In the genomic region with DNA sequence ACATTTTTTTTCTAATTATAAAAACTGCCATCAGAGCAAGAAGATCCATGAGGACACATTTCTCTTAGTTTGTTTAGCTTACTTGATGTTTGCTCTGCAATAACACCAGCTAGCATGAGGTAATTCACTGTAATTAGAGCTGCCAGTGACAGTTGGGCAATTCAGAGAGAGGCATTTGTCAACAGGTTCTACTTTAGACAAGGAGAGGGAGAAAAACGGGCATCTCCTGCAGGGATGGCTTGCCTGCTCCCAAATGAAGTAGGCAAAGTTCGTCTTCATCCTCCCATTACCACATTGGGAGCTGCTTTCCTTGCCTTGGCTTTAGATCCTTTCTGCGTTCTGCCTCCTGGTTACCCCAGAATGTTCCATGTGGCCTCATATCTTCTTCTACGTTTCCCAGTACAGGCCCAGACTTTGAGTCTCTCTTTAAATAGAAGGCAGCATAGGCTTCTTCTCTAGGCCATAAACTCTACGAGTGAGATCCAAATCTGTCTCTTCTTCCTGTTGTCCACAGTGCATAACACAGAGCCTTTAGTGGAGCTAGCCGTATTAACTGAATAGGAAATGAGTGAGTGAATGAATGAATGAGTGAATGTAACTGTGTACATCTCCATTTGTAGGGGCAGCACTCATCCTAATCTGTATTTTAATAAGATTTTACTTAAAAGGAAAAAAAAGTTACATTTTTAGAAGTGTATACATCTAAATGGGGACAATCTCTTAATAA, we compare ENCODE assay signal across 13 cellular contexts. TPM values are rescaled to one million over a fixed set of nuclear protein-coding genes. Genes with fewer than 3 reads are reported as not detected.
A peak's percentile ranks its signal among the peaks of the same experiment; 100 is the strongest.
DNase-seq lines count a peak whose midpoint lies in the region; ATAC-seq and TF ChIP-seq lines count a peak whose summit lies in the region.
"Had no signal": no experiment of that assay in that cellular context is flagged by ENCODE, and none has a peak within 500 bp of the region (broad histone marks: within the 10 kb centered on the region; RNA-seq: fewer than 3 reads in every experiment).

No MANE protein-coding gene starts in this region.

- no peak overlapping the region for H3K9ac ChIP-seq in smooth muscle cell (ENCODE audit: low read depth)

- peak; percentile 96 for ATAC-seq in Right ventricle myocardium superior (ENCODE audit: poor library complexity)
- ATAC-seq: activated CD4-positive, CD25-positive, alpha-beta regulatory T cell treated with anti-CD3 and anti-CD28 coated beads, Interleukin-2, amount 50 U/mL, for 24 hours had no signal

- H3K4me2 ChIP-seq in smooth muscle cell: no peak overlapping the region

- no peak for TF ChIP-seq CTCF in smooth muscle cell (IDR thresholded peaks at IDR 0.05; ENCODE audit: borderline replicate concordance, insufficient read depth, poor library complexity, severe bottlenecking)

- DNase-seq in NCI-H187 treated with DMSO at 0.1 percent for 48 hours (lab: John Stamatoyannopoulos, UW) (peak; percentile 66), NCI-H187 (lab: John Stamatoyannopoulos, UW) (no peak), NCI-H526 (lab: John Stamatoyannopoulos, UW) (peak; percentile 57 to 81), Right ventricle myocardium superior (no peak), smooth muscle cell (lab: John Stamatoyannopoulos, UW; ENCODE audit: unreplicated experiment) (no peak), A172 (ENCODE audit: low spot score) (no peak), kidney tubule cell (ENCODE audit: low spot score) (no peak)
- no peak for DNase-seq in activated CD4-positive, alpha-beta T cell treated with anti-CD3 and anti-CD28 coated beads, Interleukin-2, amount 50 U/mL, for 4 hours
- DNase-seq: cerebellar nuclear complex, DMS79 had no signal

- no peaks in the 10 kb centered on the region for H3K9me3 ChIP-seq in smooth muscle cell (replicated peaks; ENCODE audit: low read depth)

- 64% methylated on average over 6 of the region's 6 CpGs for WGBS in smooth muscle cell (ENCODE audit: low lambda C conversion rate)

- intact Hi-C loops in Right ventricle myocardium superior (cut with DNase I): no loop called here

- no peaks in the 10 kb centered on the region for H3K4me1 ChIP-seq in smooth muscle cell (ENCODE audit: low read depth)

- H3K4me3 ChIP-seq in smooth muscle cell: no peak overlapping the region

- no peaks in the 10 kb centered on the region for H3F3A ChIP-seq in smooth muscle cell (ENCODE audit: low read depth)

- H3K79me2 ChIP-seq in smooth muscle cell (ENCODE audit: low read depth): no peaks in the 10 kb centered on the region

- no peaks in the 10 kb centered on the region for H3K36me3 ChIP-seq in smooth muscle cell (ENCODE audit: low read depth)

- peak overlapping the region; percentile 66 for H2AFZ ChIP-seq in smooth muscle cell (ENCODE audit: low read depth)

- no peaks in the 10 kb centered on the region for H4K20me1 ChIP-seq in smooth muscle cell (ENCODE audit: low read depth)

- no peak overlapping the region for H3K27ac ChIP-seq in smooth muscle cell (ENCODE audit: low read depth)

- no peaks in the 10 kb centered on the region for H3K27me3 ChIP-seq in smooth muscle cell (ENCODE audit: low read depth)

RNA-seq across cellular contexts. Expression of a gene that starts 21.2 kb away (rescaled TPM):
- total RNA-seq in Right ventricle myocardium superior (78.6 TPM), smooth muscle cell (not detected in 2 replicates)
- polyA plus RNA-seq in smooth muscle cell: 0.07 and 0.20 TPM in 2 replicates
- total RNA-seq in A172 (2014; rRNA removed; shearing (Covaris generic)): not detected in 2 replicates
- total RNA-seq: pulmonary artery endothelial cell, ureter had no signal

RNA-seq across cellular contexts. Expression of a gene that starts 32.8 kb away (rescaled TPM):
- 511 TPM for total RNA-seq in Right ventricle myocardium superior
- total RNA-seq in smooth muscle cell: not detected in 2 replicates
- 0.10 TPM in 1 of 2 replicates, not detected in the other for polyA plus RNA-seq in smooth muscle cell
- not detected in 2 replicates for total RNA-seq in A172 (2014; rRNA removed; shearing (Covaris generic))

Comparison
In these comparisons a context has a peak if more than half of its experiments do, and no peak if none do; other contexts are left out.
1. DNase-seq: peak in NCI-H187 treated with DMSO at 0.1 percent for 48 hours (single experiment) and NCI-H526 (2 of 2); none in NCI-H187 (0 of 2), Right ventricle myocardium superior (single experiment), smooth muscle cell (single experiment), A172 (single experiment), activated CD4-positive, alpha-beta T cell treated with anti-CD3 and anti-CD28 coated beads, Interleukin-2, amount 50 U/mL, for 4 hours (0 of 2) and kidney tubule cell (single experiment).
2. RNA of a gene that starts 21.2 kb away (total RNA-seq): 78.6 TPM in Right ventricle myocardium superior (single experiment); not detected in smooth muscle cell and not detected in A172; every median in the first group is over 10 times any median in the second.
3. RNA of a gene that starts 32.8 kb away (total RNA-seq): 511 TPM in Right ventricle myocardium superior (single experiment); not detected in smooth muscle cell and not detected in A172; every median in the first group is over 100 times any median in the second.